10 cellular contexts compared by ENCODE assay signal in genomic region chr10:123392182-123392930, GRCh38.
DNase-seq lines count a peak whose midpoint lies in the region; ATAC-seq and TF ChIP-seq lines count a peak whose summit lies in the region.
"Had no signal": no experiment of that assay in that cellular context is flagged by ENCODE, and none has a peak within 500 bp of the region (broad histone marks: within the 10 kb centered on the region; RNA-seq: fewer than 3 reads in every experiment).

No MANE protein-coding gene starts in this region.

- H3K4me1 ChIP-seq in ovary (ENCODE audit: insufficient read depth), result no peaks in the 10 kb centered on the region
- H3K4me1 ChIP-seq: lower lobe of right lung had no signal

- WGBS in ovary, 3 donors, result 60 to 73% (median 69%) methylated on average over 6 of the region's 6 CpGs

- peaks cover 0 to 12% of the 10 kb centered on the region in 2 donors for H3K9me3 ChIP-seq in ovary
- H3K9me3 ChIP-seq: lower lobe of right lung had no signal

- intact Hi-C loops in ovary (cut with DNase I), result no loop called here

- DNase-seq in NCI-H2171 treated with DMSO at 0.1 percent for 48 hours (lab: John Stamatoyannopoulos, UW) (peak; percentile 94), epidermal melanocyte (ENCODE audit: insufficient read length, low spot score) (no peak), ovary (no peak), hypothalamus (lab: John Stamatoyannopoulos, UW) (no peak)
- DNase-seq in activated CD4-positive, CD25-positive, alpha-beta regulatory T cell treated with anti-CD3 and anti-CD28 coated beads, Interleukin-2, amount 50 U/mL, for 72 hours, result no peak
- DNase-seq: activated CD4-positive, alpha-beta T cell treated with anti-CD3 and anti-CD28 coated beads for 48 hours; lower lobe of right lung had no signal

- H3K4me3 ChIP-seq in ovary, result no peak overlapping the region
- H3K4me3 ChIP-seq: lower lobe of right lung had no signal

- TF ChIP-seq EP300 in ovary (IDR thresholded peaks at IDR 0.05), result no peak

- H3K27me3 ChIP-seq in ovary, result no peaks in the 10 kb centered on the region

- TF ChIP-seq POLR2A in GM15510 (IDR thresholded peaks at IDR 0.05; ENCODE audit: borderline replicate concordance, extremely low read depth, insufficient read length) (peak; percentile 21), ovary (IDR thresholded peaks at IDR 0.05) (no peak)

- no peak for TF ChIP-seq CTCF in ovary (IDR thresholded peaks at IDR 0.05)

- H3K36me3 ChIP-seq in ovary, result no peaks in the 10 kb centered on the region
- H3K36me3 ChIP-seq: lower lobe of right lung had no signal

- ATAC-seq in GM19397 (IDR thresholded peaks at IDR 0.05; ENCODE audit: unreplicated experiment), result peak; percentile 88
- ATAC-seq in HG02973 (IDR thresholded peaks at IDR 0.05; ENCODE audit: unreplicated experiment), result peak; percentile 89
- ATAC-seq: lower lobe of right lung had no signal

- no peak overlapping the region for H3K27ac ChIP-seq in ovary
- H3K27ac ChIP-seq: lower lobe of right lung had no signal
